In the genomic region with DNA sequence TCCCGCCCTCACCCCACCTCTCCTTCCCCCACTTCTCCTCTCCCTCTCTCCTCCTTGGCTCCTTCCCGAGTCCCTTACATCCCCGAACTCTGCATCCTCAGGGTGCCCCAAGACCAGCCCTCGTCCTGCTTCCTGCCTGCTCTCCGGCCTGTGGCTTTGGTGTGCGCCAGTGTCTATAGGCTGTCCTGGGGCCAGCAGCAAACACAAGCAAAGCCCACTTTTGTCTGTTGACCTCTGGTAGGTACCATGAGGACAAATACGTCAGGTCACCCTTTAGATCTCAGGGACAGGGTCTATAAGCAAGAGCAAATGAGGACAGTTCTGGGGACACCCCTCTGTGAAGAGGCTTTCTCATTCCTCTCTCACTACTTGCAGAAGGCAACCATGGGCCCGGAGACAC, we compare ENCODE assay signal across 9 cellular contexts. TPM values are rescaled to one million over a fixed set of nuclear protein-coding genes. Genes with fewer than 3 reads are reported as not detected.
DNase-seq lines count a peak whose midpoint lies in the region; ATAC-seq, FAIRE-seq and TF ChIP-seq lines count a peak whose summit lies in the region.
"Had no signal": no experiment of that assay in that cellular context is flagged by ENCODE, and none has a peak within 500 bp of the region (broad histone marks: within the 10 kb centered on the region; RNA-seq: fewer than 3 reads in every experiment).

No MANE protein-coding gene starts in this region.

- H2AK5ac ChIP-seq in H9 (ENCODE audit: insufficient read length, low read length), result no peak overlapping the region

- DNase-seq in H9, result peak; percentile 66
- no peak for DNase-seq in activated CD4-positive, alpha-beta memory T cell treated with anti-CD3 and anti-CD28 coated beads for 36 hours
- DNase-seq in left ventricle myocardium superior, result no peak
- DNase-seq in small intestine, result no peak
- DNase-seq in NCI-H1048 (lab: John Stamatoyannopoulos, UW), result no peak
- DNase-seq in iPS-NIHi11 (ENCODE audit: low spot score), result no peak
- DNase-seq in NOMO-1 treated with DMSO at 0.1 percent for 48 hours (lab: John Stamatoyannopoulos, UW; ENCODE audit: unreplicated experiment), result no peak
- no peak for DNase-seq in islet precursor cell
- DNase-seq: NCI-H524 had no signal

- H3K56ac ChIP-seq in H9 (ENCODE audit: insufficient read length, low read depth, low read length), result no peak overlapping the region

- H3K9me3 ChIP-seq in H9 (ENCODE audit: control insufficient read depth, low read depth, low read length), result no peaks in the 10 kb centered on the region
- no peaks in the 10 kb centered on the region for H3K9me3 ChIP-seq in small intestine (ENCODE audit: control insufficient read depth, low read depth)

- POLR2A ChIA-PET in activated CD4-positive, alpha-beta memory T cell treated with anti-CD3 and anti-CD28 coated beads for 36 hours (lab: Charles Lee), result interaction anchor here (2.9 kb wide), 1 partner anchor 10 kb away, joined by 15 read pairs; the partner anchor contains the start of gene NFE2L1

- H2BK5ac ChIP-seq in H9 (ENCODE audit: insufficient read length, low read length), result no peak overlapping the region

- H3K27me3 ChIP-seq in H9 (ENCODE audit: insufficient read depth, low read length) (no peaks in the 10 kb centered on the region; the same call in 1 of the 2 replicates), small intestine (ENCODE audit: control insufficient read depth in 2 of 2, insufficient read depth in 2 of 2, low read length in 2 of 2) (peaks cover 0 to 7% of the 10 kb centered on the region in 2 donors)

- no peak overlapping the region for H4K91ac ChIP-seq in H9 (ENCODE audit: insufficient read length, low read depth, low read length)

- TF ChIP-seq CTCF in H9 (conservative IDR thresholded peaks at IDR 0.05), result no peak

- no peaks in the 10 kb centered on the region for H3K79me2 ChIP-seq in H9 (ENCODE audit: insufficient read depth, low read length)

- H3K36me3 Mint-ChIP-seq in H9 (ENCODE audit: insufficient read depth in 1 of 3, low read depth in 3 of 3), result no peaks in the 10 kb centered on the region; a peak in 1 of 7 replicates
- no peaks in the 10 kb centered on the region for H3K36me3 Mint-ChIP-seq in activated CD4-positive, alpha-beta memory T cell treated with anti-CD3 and anti-CD28 coated beads for 36 hours

- H2AFZ ChIP-seq in H9 (ENCODE audit: low read length), result no peak overlapping the region

- H3K4me3 Mint-ChIP-seq in H9, result peak overlapping the region; percentile 69 to 84
- H3K4me3 Mint-ChIP-seq in activated CD4-positive, alpha-beta memory T cell treated with anti-CD3 and anti-CD28 coated beads for 36 hours, result peak overlapping the region; percentile 73

- no peak overlapping the region for H3K9ac ChIP-seq in H9 (ENCODE audit: extremely low read depth, insufficient read length, low read length)

- no peak overlapping the region for H3K18ac ChIP-seq in H9 (ENCODE audit: insufficient read length, low read depth, low read length)

- H3K4ac ChIP-seq in H9 (ENCODE audit: low read depth, low read length), result no peak overlapping the region

- H3K4me1 ChIP-seq in H9 (ENCODE audit: insufficient read depth, low read length), result no peaks in the 10 kb centered on the region; the same call in 1 of the 2 replicates
- H3K4me1 ChIP-seq in small intestine (ENCODE audit: control insufficient read depth in 2 of 2, insufficient read depth in 1 of 2, low read depth in 1 of 2, low read length in 1 of 2), result peaks cover 0 to 6% of the 10 kb centered on the region in 2 donors

- H2BK20ac ChIP-seq in H9 (ENCODE audit: low read depth, low read length, poor library complexity, severe bottlenecking), result no peak overlapping the region

- no peak overlapping the region for H2BK15ac ChIP-seq in H9 (ENCODE audit: low read depth, low read length)

- H2BK12ac ChIP-seq in H9 (ENCODE audit: insufficient read length, low read depth, low read length), result no peak overlapping the region

- FAIRE-seq in small intestine (lab: Jason Lieb, UNC), result no peak

- H3T11ph ChIP-seq in H9 (ENCODE audit: low read length), result no peak overlapping the region

- H3K36me3 ChIP-seq in small intestine (ENCODE audit: control insufficient read depth in 2 of 2, insufficient read depth in 2 of 2, low read length in 2 of 2), result no peaks in the 10 kb centered on the region

- no peak overlapping the region for H3K27ac ChIP-seq in H9 (ENCODE audit: insufficient read length, low read depth, low read length)
- no peak overlapping the region for H3K27ac ChIP-seq in small intestine (ENCODE audit: low read depth in 1 of 2, low read length in 1 of 2)

- H3K23me2 ChIP-seq in H9 (ENCODE audit: insufficient read length, low read depth, low read length, poor library complexity, severe bottlenecking), result peaks cover 5% of the 10 kb centered on the region

- peak overlapping the region; percentile 10 to 62 for H3K4me3 ChIP-seq in small intestine (ENCODE audit: low read depth in 1 of 2, low read length in 2 of 2)

- peak; percentile 9 for ATAC-seq in left ventricle myocardium superior

- H2BK120ac ChIP-seq in H9 (ENCODE audit: low read depth, low read length, poor library complexity, severe bottlenecking), result no peak overlapping the region

- peak overlapping the region; percentile 46 for H3K4me2 ChIP-seq in H9 (ENCODE audit: insufficient read depth, insufficient read length, low read length)

- H3K27me3 Mint-ChIP-seq in H9 (ENCODE audit: low read depth), result peaks cover 55% of the 10 kb centered on the region
- peaks cover 31% of the 10 kb centered on the region for H3K27me3 Mint-ChIP-seq in activated CD4-positive, alpha-beta memory T cell treated with anti-CD3 and anti-CD28 coated beads for 36 hours

- WGBS in H9 (ENCODE audit: extremely low coverage, insufficient read length, low lambda C conversion rate), result no CpG with 5 or more reads among the region's 8 CpGs
- 17 to 21% (median 20%) methylated on average over 7 to 8 of the region's 8 CpGs for WGBS in small intestine, 3 donors

- no peaks in the 10 kb centered on the region for H3K79me1 ChIP-seq in H9 (ENCODE audit: insufficient read depth, low read depth, low read length, poor library complexity, severe bottlenecking)

- no peak overlapping the region for H4K5ac ChIP-seq in H9 (ENCODE audit: insufficient read length, low read depth, low read length)

- no peak overlapping the region for H3K23ac ChIP-seq in H9 (ENCODE audit: insufficient read length, low read depth, low read length)

- intact Hi-C loops in activated CD4-positive, alpha-beta memory T cell treated with anti-CD3 and anti-CD28 coated beads for 36 hours (cut with micrococcal nuclease), result loop anchor here (1.0 to 2.0 kb wide), 2 partner anchors 10 to 37 kb away; partner anchors contain the start of gene NFE2L1
- intact Hi-C loops in left ventricle myocardium superior (cut with micrococcal nuclease), result no loop called here

- no peaks in the 10 kb centered on the region for H3K9me3 Mint-ChIP-seq in H9
- H3K9me3 Mint-ChIP-seq in activated CD4-positive, alpha-beta memory T cell treated with anti-CD3 and anti-CD28 coated beads for 36 hours, result no peaks in the 10 kb centered on the region

- H3K27ac Mint-ChIP-seq in H9, result no peak overlapping the region; a peak in 1 of 7 replicates
- no peak overlapping the region for H3K27ac Mint-ChIP-seq in activated CD4-positive, alpha-beta memory T cell treated with anti-CD3 and anti-CD28 coated beads for 36 hours

- CTCF ChIA-PET in activated CD4-positive, alpha-beta memory T cell treated with anti-CD3 and anti-CD28 coated beads for 36 hours (lab: Charles Lee), result interaction anchor here (0.6 to 4.9 kb wide), 6 partner anchors 10 to 48 kb away, joined by 3 to 40 read pairs (median 20); partner anchors contain the start of gene NFE2L1

- peaks cover 5 to 9% of the 10 kb centered on the region in 2 experiments for H3K4me1 Mint-ChIP-seq in H9
- H3K4me1 Mint-ChIP-seq in activated CD4-positive, alpha-beta memory T cell treated with anti-CD3 and anti-CD28 coated beads for 36 hours (ENCODE audit: low read depth), result peaks cover 7% of the 10 kb centered on the region

- H4K20me1 ChIP-seq in H9 (ENCODE audit: control insufficient read depth, insufficient read depth, insufficient read length), result no peaks in the 10 kb centered on the region

- no peak overlapping the region for H3K14ac ChIP-seq in H9 (ENCODE audit: insufficient read depth, low read length)

- no peak overlapping the region for H4K8ac ChIP-seq in H9 (replicated peaks; ENCODE audit: insufficient read length, low read depth, low read length)

RNA-seq across cellular contexts. Expression of gene COPZ2, which starts 0.3 kb away (rescaled TPM):
- total RNA-seq in H9 (2021) (0.68 and 0.77 TPM in 2 replicates), left ventricle myocardium superior (58.2 TPM)
- 1 to 10 TPM; 4.9 to 6.2 TPM for total RNA-seq in activated CD4-positive, alpha-beta memory T cell treated with anti-CD3 and anti-CD28 coated beads for 36 hours
- polyA plus RNA-seq in small intestine, result 1 to 10 TPM in 2 of 3 donors, not detected in 1; 4.4 to 7.3 TPM

RNA-seq across cellular contexts. Expression of gene NFE2L1, which starts 10.2 kb away (rescaled TPM):
- 158 and 161 TPM in 2 replicates for total RNA-seq in H9 (2021)
- total RNA-seq in activated CD4-positive, alpha-beta memory T cell treated with anti-CD3 and anti-CD28 coated beads for 36 hours, result 10 to 100 TPM; 82.4 to 84.1 TPM
- 886 TPM for total RNA-seq in left ventricle myocardium superior
- 100 to 1,000 TPM in 1 of 3 donors, 10 to 100 TPM in 2; 52.1 to 110 (median 70.4) TPM for polyA plus RNA-seq in small intestine
